ENCODE assay signal across 1 cellular context in the genomic region with DNA sequence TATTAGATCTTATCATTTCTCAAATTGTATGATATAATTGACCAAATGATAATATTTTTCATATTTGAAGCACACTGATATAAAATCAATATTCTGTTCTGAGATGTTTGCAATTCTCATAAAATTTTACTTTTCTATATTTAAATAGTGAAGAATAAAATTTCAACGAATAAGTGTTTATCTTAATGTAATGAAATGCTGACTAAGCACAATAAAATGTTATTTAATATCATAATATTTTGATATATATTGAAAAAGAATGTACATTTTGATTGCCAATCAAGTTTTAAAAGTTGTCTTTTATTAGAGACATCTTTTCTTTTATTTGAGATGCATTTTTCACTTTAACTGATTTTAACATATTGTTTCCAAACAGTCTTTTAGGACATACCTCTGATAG.
TF ChIP-seq lines count a peak whose summit lies in the region.

No MANE protein-coding gene starts in this region.

TF ChIP-seq in IMR-90, 13 proteins besides CTCF, POLR2A, EP300 and RAD21:
- TF ChIP-seq MAFK (IDR thresholded peaks at IDR 0.05; ENCODE audit: low read depth, low read length) (peak; percentile 97), NFE2L2 (IDR thresholded peaks at IDR 0.05; ENCODE audit: low read depth, low read length) (no peak), USF2 (IDR thresholded peaks at IDR 0.05; ENCODE audit: low read depth, low read length) (no peak), SMC3 (IDR thresholded peaks at IDR 0.05; ENCODE audit: low read depth, low read length) (no peak)
